1 cellular context compared by ENCODE assay signal in genomic region chr20:35226775-35227681, GRCh38.
TF ChIP-seq lines count a peak whose summit lies in the region.

No MANE protein-coding gene starts in this region.

TF ChIP-seq in HEK293, 187 proteins besides CTCF, POLR2A, EP300 and RAD21 (continued from another document and continues in another):
- TF ChIP-seq ZNF501 (tag by site-specific recombination; IDR thresholded peaks at IDR 0.05) (no peak), ZNF521 (tag by site-specific recombination; IDR thresholded peaks at IDR 0.05) (no peak), YY2 (tag by site-specific recombination; IDR thresholded peaks at IDR 0.05) (no peak), ZNF843 (tag by site-specific recombination; IDR thresholded peaks at IDR 0.05) (no peak), REST (tag by site-specific recombination; IDR thresholded peaks at IDR 0.05) (peak; percentile 99), ZNF391 (tag by site-specific recombination; IDR thresholded peaks at IDR 0.05; ENCODE audit: borderline replicate concordance, low read depth) (no peak), ZNF571 (tag by site-specific recombination; IDR thresholded peaks at IDR 0.05) (no peak), ZNF48 (tag by site-specific recombination; IDR thresholded peaks at IDR 0.05) (no peak), ZBTB17 (tag by site-specific recombination; IDR thresholded peaks at IDR 0.05) (no peak), ZNF529 (tag by site-specific recombination; IDR thresholded peaks at IDR 0.05; ENCODE audit: insufficient replicate concordance) (no peak), ZBTB21 (tag by site-specific recombination; IDR thresholded peaks at IDR 0.05) (no peak), ZNF169 (tag by site-specific recombination; IDR thresholded peaks at IDR 0.05) (no peak), ZNF830 (tag by site-specific recombination; IDR thresholded peaks at IDR 0.05; ENCODE audit: low read depth) (no peak), GLIS1 (tag by site-specific recombination; IDR thresholded peaks at IDR 0.05) (peak; percentile 24; the same call in 1 of the 2 replicates), ZNF148 (tag by site-specific recombination; IDR thresholded peaks at IDR 0.05; ENCODE audit: borderline replicate concordance) (no peak), ZNF677 (tag by site-specific recombination; IDR thresholded peaks at IDR 0.05) (no peak), ZNF837 (tag by site-specific recombination; IDR thresholded peaks at IDR 0.05) (no peak), ZNF354C (tag by site-specific recombination; IDR thresholded peaks at IDR 0.05; ENCODE audit: borderline replicate concordance, low read depth) (no peak), ZNF623 (tag by site-specific recombination; IDR thresholded peaks at IDR 0.05) (no peak), BCL11B (tag by site-specific recombination; IDR thresholded peaks at IDR 0.05; ENCODE audit: low read depth) (no peak), GLI4 (tag by site-specific recombination; IDR thresholded peaks at IDR 0.05) (no peak), ZNF660 (tag by site-specific recombination; IDR thresholded peaks at IDR 0.05) (no peak), ZNF426 (tag by site-specific recombination; IDR thresholded peaks at IDR 0.05) (no peak), ZFP69B (tag by site-specific recombination; IDR thresholded peaks at IDR 0.05) (no peak), ZBTB20 (tag by site-specific recombination; IDR thresholded peaks at IDR 0.05) (peak; percentile 14; the same call in 1 of the 2 replicates), IKZF3 (tag by site-specific recombination; IDR thresholded peaks at IDR 0.05) (no peak), SALL2 (tag by site-specific recombination; IDR thresholded peaks at IDR 0.05; ENCODE audit: borderline replicate concordance) (no peak), ZNF510 (tag by site-specific recombination; IDR thresholded peaks at IDR 0.05; ENCODE audit: insufficient replicate concordance) (no peak), ZNF626 (tag by site-specific recombination; IDR thresholded peaks at IDR 0.05) (no peak), ATF2 (tag by site-specific recombination; IDR thresholded peaks at IDR 0.05; ENCODE audit: low read depth) (no peak), ZNF394 (tag by site-specific recombination; IDR thresholded peaks at IDR 0.05; ENCODE audit: borderline replicate concordance) (no peak), ZNF274 (IDR thresholded peaks at IDR 0.05; ENCODE audit: low read length) (no peak), ZNF274 (tag by site-specific recombination; IDR thresholded peaks at IDR 0.05; ENCODE audit: borderline replicate concordance) (no peak), ZNF701 (tag by site-specific recombination; IDR thresholded peaks at IDR 0.05) (no peak), ZNF707 (tag by site-specific recombination; IDR thresholded peaks at IDR 0.05) (no peak), ZBTB48 (tag by site-specific recombination; IDR thresholded peaks at IDR 0.05) (no peak), KLF10 (tag by site-specific recombination; IDR thresholded peaks at IDR 0.05) (no peak), EGR2 (tag by site-specific recombination; IDR thresholded peaks at IDR 0.05; ENCODE audit: low read depth) (peak; percentile 45), ZNF423 (tag by site-specific recombination; IDR thresholded peaks at IDR 0.05) (no peak), ZNF560 (tag by site-specific recombination; IDR thresholded peaks at IDR 0.05; ENCODE audit: borderline replicate concordance) (no peak), ZNF544 (tag by site-specific recombination; IDR thresholded peaks at IDR 0.05) (no peak), ZNF785 (tag by site-specific recombination; IDR thresholded peaks at IDR 0.05) (no peak), GFI1B (tag by site-specific recombination; IDR thresholded peaks at IDR 0.05) (no peak), GLIS2 (tag by site-specific recombination; IDR thresholded peaks at IDR 0.05) (peak; percentile 31; the same call in 1 of the 2 replicates), ZNF311 (tag by site-specific recombination; IDR thresholded peaks at IDR 0.05; ENCODE audit: borderline replicate concordance) (no peak), ZNF157 (tag by site-specific recombination; IDR thresholded peaks at IDR 0.05) (no peak), INSM2 (tag by site-specific recombination; IDR thresholded peaks at IDR 0.05) (peak; percentile 50; the same call in 1 of the 2 replicates), ZNF404 (tag by site-specific recombination; IDR thresholded peaks at IDR 0.05) (no peak), SCRT2 (tag by site-specific recombination; IDR thresholded peaks at IDR 0.05) (no peak), ZNF670 (tag by site-specific recombination; IDR thresholded peaks at IDR 0.05; ENCODE audit: low read depth) (no peak), ZNF596 (tag by site-specific recombination; IDR thresholded peaks at IDR 0.05) (no peak), KLF17 (tag by site-specific recombination; IDR thresholded peaks at IDR 0.05) (0 out of 2 replicates have a peak, but pooled peaks have one; percentile 32), ZNF248 (tag by site-specific recombination; IDR thresholded peaks at IDR 0.05) (no peak), ZNF585B (tag by site-specific recombination; IDR thresholded peaks at IDR 0.05) (no peak), TRIM28 (IDR thresholded peaks at IDR 0.05; ENCODE audit: borderline replicate concordance, low read length) (no peak)
- TF ChIP-seq, protein P1, sequence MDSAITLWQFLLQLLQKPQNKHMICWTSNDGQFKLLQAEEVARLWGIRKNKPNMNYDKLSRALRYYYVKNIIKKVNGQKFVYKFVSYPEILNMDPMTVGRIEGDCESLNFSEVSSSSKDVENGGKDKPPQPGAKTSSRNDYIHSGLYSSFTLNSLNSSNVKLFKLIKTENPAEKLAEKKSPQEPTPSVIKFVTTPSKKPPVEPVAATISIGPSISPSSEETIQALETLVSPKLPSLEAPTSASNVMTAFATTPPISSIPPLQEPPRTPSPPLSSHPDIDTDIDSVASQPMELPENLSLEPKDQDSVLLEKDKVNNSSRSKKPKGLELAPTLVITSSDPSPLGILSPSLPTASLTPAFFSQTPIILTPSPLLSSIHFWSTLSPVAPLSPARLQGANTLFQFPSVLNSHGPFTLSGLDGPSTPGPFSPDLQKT (IDR thresholded peaks at IDR 0.05; ENCODE audit: borderline replicate concordance, low read depth, low read length) = no peak
- TF ChIP-seq, protein P2, sequence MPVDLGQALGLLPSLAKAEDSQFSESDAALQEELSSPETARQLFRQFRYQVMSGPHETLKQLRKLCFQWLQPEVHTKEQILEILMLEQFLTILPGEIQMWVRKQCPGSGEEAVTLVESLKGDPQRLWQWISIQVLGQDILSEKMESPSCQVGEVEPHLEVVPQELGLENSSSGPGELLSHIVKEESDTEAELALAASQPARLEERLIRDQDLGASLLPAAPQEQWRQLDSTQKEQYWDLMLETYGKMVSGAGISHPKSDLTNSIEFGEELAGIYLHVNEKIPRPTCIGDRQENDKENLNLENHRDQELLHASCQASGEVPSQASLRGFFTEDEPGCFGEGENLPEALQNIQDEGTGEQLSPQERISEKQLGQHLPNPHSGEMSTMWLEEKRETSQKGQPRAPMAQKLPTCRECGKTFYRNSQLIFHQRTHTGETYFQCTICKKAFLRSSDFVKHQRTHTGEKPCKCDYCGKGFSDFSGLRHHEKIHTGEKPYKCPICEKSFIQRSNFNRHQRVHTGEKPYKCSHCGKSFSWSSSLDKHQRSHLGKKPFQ (tag by site-specific recombination; IDR thresholded peaks at IDR 0.05) = no peak
